Comparison of ENCODE assay signal across 15 cellular contexts in the genomic region with DNA sequence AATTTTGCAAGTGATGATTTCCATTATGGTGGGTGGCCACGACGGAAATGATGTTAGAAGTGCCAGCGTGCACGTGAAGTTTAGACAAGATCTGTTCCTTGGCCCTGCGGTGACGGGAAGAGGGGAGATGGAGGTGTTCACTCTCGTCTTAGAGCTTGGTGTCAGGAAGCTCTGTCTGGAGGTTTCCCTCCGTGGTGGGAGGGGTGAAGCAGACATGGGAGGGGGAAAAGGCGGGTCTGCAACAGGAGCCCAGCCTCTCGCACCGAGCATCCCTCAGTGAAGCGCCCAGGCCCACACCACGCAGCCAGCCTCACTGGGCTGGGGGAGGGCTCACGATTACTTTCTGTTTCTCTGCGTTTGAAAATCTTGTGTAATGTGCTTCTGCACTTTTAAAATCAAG. TPM values are rescaled to one million over a fixed set of nuclear protein-coding genes. Genes with fewer than 3 reads are reported as not detected.
A peak's percentile ranks its signal among the peaks of the same experiment; 100 is the strongest.
DNase-seq lines count a peak whose midpoint lies in the region; ATAC-seq and TF ChIP-seq lines count a peak whose summit lies in the region.
"Had no signal": no experiment of that assay in that cellular context is flagged by ENCODE, and none has a peak within 500 bp of the region (broad histone marks: within the 10 kb centered on the region; RNA-seq: fewer than 3 reads in every experiment).

No MANE protein-coding gene starts in this region.

- no peak overlapping the region for H3K4me3 ChIP-seq in CD4-positive, alpha-beta memory T cell (ENCODE audit: low read length in 2 of 2)
- H3K4me3 ChIP-seq in adipocyte (ENCODE audit: low read length) (peak overlapping the region; percentile 38), neural progenitor cell (no peak overlapping the region), HAP-1 (no peak overlapping the region)
- H3K4me3 ChIP-seq: SJSA1, skin epidermis had no signal

- in situ Hi-C loops in HAP-1 (cut with MboI; ENCODE audit: low sequenced_read_pairs) = no loop called here

- no peak overlapping the region for H3K27ac ChIP-seq in CD4-positive, alpha-beta memory T cell (ENCODE audit: low read depth, low read length)
- H3K27ac ChIP-seq in neural progenitor cell = peak overlapping the region; percentile 10
- H3K27ac ChIP-seq: SJSA1, skin epidermis had no signal

- peaks cover 99% of the 10 kb centered on the region for H3K79me2 ChIP-seq in neural progenitor cell (ENCODE audit: low read depth)

- no peak for TF ChIP-seq POLR2A in erythroblast (IDR thresholded peaks at IDR 0.05; ENCODE audit: low read length)

- DNase-seq in CD4-positive, alpha-beta memory T cell = peak in 2 of 5 donors; percentile 1 to 11
- peak; percentile 61 for DNase-seq in NCI-H2227 (lab: John Stamatoyannopoulos, UW; ENCODE audit: unreplicated experiment)
- no peak for DNase-seq in adipocyte (ENCODE audit: low read depth)
- DNase-seq in neural progenitor cell (ENCODE audit: low spot score) = peak; percentile 62
- no peak for DNase-seq in erythroblast (lab: John Stamatoyannopoulos, UW)
- no peak for DNase-seq in HAP-1 (ENCODE audit: low spot score in 2 of 2)
- DNase-seq in NCI-H187 (lab: John Stamatoyannopoulos, UW) = no peak
- DNase-seq: DMS 273 treated with DMSO at 0.1 percent for 48 hours, mammary epithelial cell, NCI-H1092, NCI-H345 had no signal

- peaks cover 13 to 34% (median 27%) of the 10 kb centered on the region in 4 donors for H3K4me1 Mint-ChIP-seq in CD4-positive, alpha-beta memory T cell
- H3K4me1 Mint-ChIP-seq in neural progenitor cell = peaks cover 37% of the 10 kb centered on the region

- peaks cover 12% of the 10 kb centered on the region for H3F3A ChIP-seq in neural progenitor cell (ENCODE audit: low read depth)

- TF ChIP-seq CTCF in neural progenitor cell (IDR thresholded peaks at IDR 0.05) = no peak

- H2AFZ ChIP-seq in neural progenitor cell (replicated peaks) = no peak overlapping the region

- no peak for ATAC-seq in HG02588 (IDR thresholded peaks at IDR 0.05; ENCODE audit: unreplicated experiment)

- no peak overlapping the region for H3K4me2 ChIP-seq in neural progenitor cell

- H3K27ac Mint-ChIP-seq in CD4-positive, alpha-beta memory T cell = peak overlapping the region in 1 of 7 donors; percentile 2
- no peak overlapping the region for H3K27ac Mint-ChIP-seq in neural progenitor cell
- H3K27ac Mint-ChIP-seq: IgD-negative memory B cell had no signal

- no peaks in the 10 kb centered on the region for H3K9me3 Mint-ChIP-seq in CD4-positive, alpha-beta memory T cell
- peaks cover 2% of the 10 kb centered on the region for H3K9me3 Mint-ChIP-seq in neural progenitor cell
- H3K9me3 Mint-ChIP-seq: IgD-negative memory B cell had no signal

- H3K4me1 ChIP-seq in CD4-positive, alpha-beta memory T cell (ENCODE audit: insufficient read depth, low read length) = peaks cover 19% of the 10 kb centered on the region
- H3K4me1 ChIP-seq in adipocyte (ENCODE audit: control insufficient read depth, insufficient read depth, low read length) = peaks cover 25% of the 10 kb centered on the region
- peaks cover 15% of the 10 kb centered on the region for H3K4me1 ChIP-seq in neural progenitor cell
- peaks cover 12% of the 10 kb centered on the region for H3K4me1 ChIP-seq in HAP-1
- H3K4me1 ChIP-seq: SJSA1 had no signal

- H3K9ac ChIP-seq in adipocyte (ENCODE audit: low read length) (no peak overlapping the region), neural progenitor cell (no peak overlapping the region)

- no peaks in the 10 kb centered on the region for H3K36me3 Mint-ChIP-seq in CD4-positive, alpha-beta memory T cell
- peaks cover 13% of the 10 kb centered on the region for H3K36me3 Mint-ChIP-seq in neural progenitor cell

- no peaks in the 10 kb centered on the region for H3K9me3 ChIP-seq in CD4-positive, alpha-beta memory T cell (ENCODE audit: control insufficient read depth in 1 of 2, low read length in 2 of 2)
- no peaks in the 10 kb centered on the region for H3K9me3 ChIP-seq in adipocyte (ENCODE audit: control insufficient read depth, low read length)
- no peaks in the 10 kb centered on the region for H3K9me3 ChIP-seq in neural progenitor cell (ENCODE audit: low read depth)
- H3K9me3 ChIP-seq in HAP-1 = no peaks in the 10 kb centered on the region
- H3K9me3 ChIP-seq: SJSA1 had no signal

- CTCF ChIA-PET in CD4-positive, alpha-beta memory T cell (lab: Charles Lee; ENCODE audit: partially characterized antibody) = interaction anchor here (0.6 kb wide), 1 partner anchor 59 kb away, joined by 3 read pairs; no protein-coding TSS in a partner anchor

- no peaks in the 10 kb centered on the region for H3K36me3 ChIP-seq in CD4-positive, alpha-beta memory T cell (ENCODE audit: insufficient read depth, low read length)
- H3K36me3 ChIP-seq in adipocyte (ENCODE audit: control insufficient read depth, insufficient read depth, low read length, severe bottlenecking) (no peaks in the 10 kb centered on the region), neural progenitor cell (no peaks in the 10 kb centered on the region), HAP-1 (replicated peaks) (no peaks in the 10 kb centered on the region)

- H3K27me3 Mint-ChIP-seq in CD4-positive, alpha-beta memory T cell = peaks cover 11 to 24% of the 10 kb centered on the region in 2 donors
- peaks cover 5% of the 10 kb centered on the region for H3K27me3 Mint-ChIP-seq in neural progenitor cell (ENCODE audit: insufficient read depth, low read depth)

- peaks cover 68% of the 10 kb centered on the region for H4K20me1 ChIP-seq in neural progenitor cell (ENCODE audit: low read depth)

- H3K27me3 ChIP-seq in CD4-positive, alpha-beta memory T cell (ENCODE audit: insufficient read depth, low read length) = peaks cover 17% of the 10 kb centered on the region
- peaks cover 5% of the 10 kb centered on the region for H3K27me3 ChIP-seq in adipocyte (replicated peaks; ENCODE audit: control insufficient read depth, insufficient read depth, low read length)
- no peaks in the 10 kb centered on the region for H3K27me3 ChIP-seq in neural progenitor cell
- no peaks in the 10 kb centered on the region for H3K27me3 ChIP-seq in HAP-1 (ENCODE audit: low read depth)
- H3K27me3 ChIP-seq: SJSA1 had no signal

- intact Hi-C loops in CD4-positive, alpha-beta memory T cell (cut with micrococcal nuclease) = no loop called here

- H3K4me3 Mint-ChIP-seq in CD4-positive, alpha-beta memory T cell = peak overlapping the region in 7 of 8 donors; percentile 31 to 75 (median 52)
- H3K4me3 Mint-ChIP-seq in neural progenitor cell = no peak overlapping the region

- POLR2A ChIA-PET in CD4-positive, alpha-beta memory T cell (lab: Charles Lee; ENCODE audit: partially characterized antibody) = no interaction called here

RNA-seq across cellular contexts. Expression of gene EML1, which starts 26.3 kb away (rescaled TPM):
- under 1 TPM; 0.22 to 0.23 TPM for total RNA-seq in CD4-positive, alpha-beta memory T cell
- polyA plus RNA-seq in CD4-positive, alpha-beta memory T cell = not detected
- total RNA-seq in neural progenitor cell (ENCODE audit: low replicate concordance) = 47.7 and 57.2 TPM in 2 replicates
- polyA plus RNA-seq: IgD-negative memory B cell had no signal

Comparison
In these comparisons a context has a peak if more than half of its experiments do, and no peak if none do; other contexts are left out.
1. DNase-seq: peak in NCI-H2227 (single experiment) and neural progenitor cell (single experiment); none in adipocyte (single experiment), erythroblast (0 of 2), HAP-1 (0 of 2) and NCI-H187 (0 of 2).
2. RNA of gene EML1, which starts 26.3 kb away (total RNA-seq): 47.7 to 57.2 TPM in neural progenitor cell; 0.22 to 0.23 TPM in CD4-positive, alpha-beta memory T cell; every median in the first group is over 10 times any median in the second.